In the genomic region with DNA sequence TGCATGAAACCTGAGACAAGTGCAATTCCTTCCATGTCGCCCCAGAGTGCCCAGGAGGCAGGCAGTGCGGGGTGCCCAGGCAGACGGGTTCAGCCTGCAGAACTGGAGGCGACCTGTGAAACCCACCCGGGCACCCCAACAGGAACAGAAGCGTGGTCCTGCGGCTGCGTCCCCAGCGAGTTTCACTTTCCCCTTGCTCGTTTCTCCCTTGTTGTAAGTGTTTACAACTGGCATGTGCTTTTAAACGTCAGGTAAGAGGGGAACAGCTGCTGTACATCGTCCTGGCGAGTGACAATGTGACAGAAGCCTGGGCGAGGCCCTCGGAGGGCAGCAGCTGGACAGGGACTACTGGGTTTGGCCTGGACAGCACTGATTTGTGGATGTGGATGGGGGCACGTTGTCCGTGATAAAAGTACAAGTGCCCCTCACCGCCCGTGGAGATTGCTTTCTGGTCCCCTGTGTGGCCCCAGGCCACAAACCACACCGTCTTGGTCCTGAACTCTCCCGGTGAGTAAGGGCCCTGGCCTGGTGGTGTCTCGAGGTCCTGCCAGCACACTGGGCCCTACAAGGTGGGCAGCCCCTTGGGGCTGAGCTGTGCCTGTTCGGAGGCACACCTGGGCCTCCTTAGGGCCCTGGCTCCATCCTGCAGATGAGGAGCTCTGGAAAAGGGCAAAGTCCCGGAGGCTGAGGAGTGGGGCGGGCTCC, we compare ENCODE assay signal across 13 cellular contexts. TPM values are rescaled to one million over a fixed set of nuclear protein-coding genes. Genes with fewer than 3 reads are reported as not detected.
DNase-seq lines count a peak whose midpoint lies in the region; ATAC-seq and TF ChIP-seq lines count a peak whose summit lies in the region.
"Had no signal": no experiment of that assay in that cellular context is flagged by ENCODE, and none has a peak within 500 bp of the region (broad histone marks: within the 10 kb centered on the region; RNA-seq: fewer than 3 reads in every experiment).

No MANE protein-coding gene starts in this region.

- peak overlapping the region in 2 of 11 experiments; percentile 6 to 22; a peak in 1 of 22 replicates for H3K27ac ChIP-seq in BLaER1 treated with 17β-estradiol and CSF1 and Interleukin-3, amounts not matched to agents 10 nM and 100 nM
- H3K27ac ChIP-seq in colonic mucosa: no peak overlapping the region
- H3K27ac ChIP-seq: epithelial cell of prostate, prostate gland had no signal

- H3K27me3 ChIP-seq in BLaER1 treated with 17β-estradiol and CSF1 and Interleukin-3, amounts not matched to agents 10 nM and 100 nM: peaks cover 40 to 78% (median 58%) of the 10 kb centered on the region in 11 experiments
- H3K27me3 ChIP-seq in colonic mucosa: peaks cover 23% of the 10 kb centered on the region

- DNase-seq in GM13976 (ENCODE audit: low spot score): peak; percentile 72
- DNase-seq in colonic mucosa: no peak
- no peak for DNase-seq in SIG-M5 (lab: John Stamatoyannopoulos, UW)
- DNase-seq in COR-L47 (lab: John Stamatoyannopoulos, UW): no peak
- DNase-seq in NCI-H2171 treated with DMSO at 0.1 percent for 48 hours (lab: John Stamatoyannopoulos, UW): no peak
- DNase-seq: DMS153, NCI-H510A had no signal

- TF ChIP-seq CTCF in GM13976 (IDR thresholded peaks at IDR 0.05; ENCODE audit: borderline replicate concordance, control extremely low read depth, extremely low read depth, insufficient read depth, missing control alignments) (no peak), colonic mucosa (IDR thresholded peaks at IDR 0.05) (no peak)

- no peaks in the 10 kb centered on the region for H3K36me3 ChIP-seq in BLaER1 treated with 17β-estradiol and CSF1 and Interleukin-3, amounts not matched to agents 10 nM and 100 nM
- H3K36me3 ChIP-seq in colonic mucosa: no peaks in the 10 kb centered on the region
- H3K36me3 ChIP-seq: prostate gland had no signal

- H3K9me3 ChIP-seq in BLaER1 treated with 17β-estradiol and CSF1 and Interleukin-3, amounts not matched to agents 10 nM and 100 nM (replicated peaks in 1 of 11): no peaks in the 10 kb centered on the region
- no peaks in the 10 kb centered on the region for H3K9me3 ChIP-seq in colonic mucosa
- H3K9me3 ChIP-seq: prostate gland had no signal

- H3K9ac ChIP-seq in BLaER1 treated with 17β-estradiol and CSF1 and Interleukin-3, amounts not matched to agents 10 nM and 100 nM: peak overlapping the region in 10 of 11 experiments; percentile 5 to 68 (median 14); a peak in 11 of 22 replicates
- no peak overlapping the region for H3K9ac ChIP-seq in colonic mucosa (ENCODE audit: low read depth in 2 of 2, low read length in 2 of 2)

- peak overlapping the region; percentile 91 to 99 (median 97) for H3K4me2 ChIP-seq in BLaER1 treated with 17β-estradiol and CSF1 and Interleukin-3, amounts not matched to agents 10 nM and 100 nM

- in situ Hi-C loops in GM13976 (cut with MboI; ENCODE audit: low sequenced_read_pairs, unreplicated experiment): no loop called here

- peaks cover 49 to 98% (median 90%) of the 10 kb centered on the region in 10 experiments for H3K4me1 ChIP-seq in BLaER1 treated with 17β-estradiol and CSF1 and Interleukin-3, amounts not matched to agents 10 nM and 100 nM
- no peaks in the 10 kb centered on the region for H3K4me1 ChIP-seq in colonic mucosa

- H4K20me1 ChIP-seq in BLaER1 treated with 17β-estradiol and CSF1 and Interleukin-3, amounts not matched to agents 10 nM and 100 nM: peaks cover 0 to 35% (median 8%) of the 10 kb centered on the region in 11 experiments; a peak in 12 of 22 replicates

- intact Hi-C loops in colonic mucosa (cut with DNase I): no loop called here

- ATAC-seq in HG03520 (IDR thresholded peaks at IDR 0.05; ENCODE audit: unreplicated experiment) (peak; percentile 42), HG02610 (IDR thresholded peaks at IDR 0.05; ENCODE audit: unreplicated experiment) (no peak)

- peak overlapping the region; percentile 34 to 64 (median 42) for H3K4me3 ChIP-seq in BLaER1 treated with 17β-estradiol and CSF1 and Interleukin-3, amounts not matched to agents 10 nM and 100 nM
- H3K4me3 ChIP-seq in colonic mucosa: peak overlapping the region; percentile 24
- H3K4me3 ChIP-seq: prostate gland had no signal

RNA-seq across cellular contexts. Expression of a gene that starts 4.0 kb away (rescaled TPM):
- total RNA-seq in colonic mucosa: under 1 TPM; 0.15 to 0.24 TPM
- total RNA-seq: T-helper 2 cell treated with Interferon-gamma antibody and Interleukin-4, amounts not matched to agents 100 ng/mL and 5 ng/mL, for 36 hours had no signal

RNA-seq across cellular contexts. Expression of a gene that starts 11.6 kb away (rescaled TPM):
- not detected for total RNA-seq in colonic mucosa
- total RNA-seq: T-helper 2 cell treated with Interferon-gamma antibody and Interleukin-4, amounts not matched to agents 100 ng/mL and 5 ng/mL, for 36 hours had no signal

RNA-seq across cellular contexts. Expression of a gene that starts 35.0 kb away (rescaled TPM):
- 1 to 10 TPM; 3.7 to 5.7 TPM for total RNA-seq in colonic mucosa

Comparison
In these comparisons a context has a peak if more than half of its experiments do, and no peak if none do; other contexts are left out.
1. H3K9ac ChIP-seq: peak in BLaER1 treated with 17β-estradiol and CSF1 and Interleukin-3, amounts not matched to agents 10 nM and 100 nM (10 of 11); none in colonic mucosa (0 of 2).